1 cellular context compared by ENCODE assay signal in the genomic region with DNA sequence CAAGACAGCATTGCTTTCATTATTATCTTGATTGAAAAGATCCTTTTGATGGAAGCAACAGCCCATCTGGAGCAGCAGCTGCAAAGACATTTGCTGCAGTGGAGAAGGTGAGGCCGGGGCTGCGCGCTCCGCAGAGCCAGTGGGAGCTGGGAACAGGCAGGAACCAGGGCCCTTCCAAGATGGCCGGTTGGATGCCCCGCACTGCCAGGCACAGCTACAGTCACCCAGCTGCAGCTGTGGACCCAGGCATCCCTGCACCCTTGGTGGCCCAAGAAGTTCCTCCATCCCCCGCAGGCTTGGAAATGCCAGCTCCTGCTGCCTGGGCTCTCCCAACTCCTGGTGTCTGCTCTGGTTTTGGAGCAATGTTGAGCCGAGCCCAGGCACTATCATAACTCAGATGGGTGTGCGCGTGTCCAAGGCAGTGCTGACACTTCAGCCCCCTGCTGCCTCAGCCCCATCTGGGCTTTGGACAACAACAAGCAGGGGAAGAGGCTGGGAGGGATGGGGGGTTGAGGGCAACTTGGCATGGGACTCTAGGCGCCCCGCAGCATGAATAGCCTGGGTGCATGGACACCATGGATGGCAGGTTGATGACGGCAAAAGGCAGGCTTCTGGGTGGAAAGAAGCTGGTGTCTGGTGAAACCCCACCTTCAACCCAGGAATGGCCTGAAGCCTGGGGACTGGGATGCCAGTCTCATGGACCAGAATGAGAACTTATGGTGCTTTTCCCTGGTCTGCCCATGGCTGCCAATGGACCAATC.
TF ChIP-seq lines count a peak whose summit lies in the region.

No MANE protein-coding gene starts in this region.

TF ChIP-seq in HepG2, 621 proteins besides CTCF, POLR2A, EP300 and RAD21 (continued from another document):
- TF ChIP-seq ARHGAP35 (CRISPR knock-in tag; IDR thresholded peaks at IDR 0.05; ENCODE audit: borderline replicate concordance) (no peak), ZNF746 (CRISPR knock-in tag; IDR thresholded peaks at IDR 0.05) (no peak)
- TF ChIP-seq, protein P1, sequence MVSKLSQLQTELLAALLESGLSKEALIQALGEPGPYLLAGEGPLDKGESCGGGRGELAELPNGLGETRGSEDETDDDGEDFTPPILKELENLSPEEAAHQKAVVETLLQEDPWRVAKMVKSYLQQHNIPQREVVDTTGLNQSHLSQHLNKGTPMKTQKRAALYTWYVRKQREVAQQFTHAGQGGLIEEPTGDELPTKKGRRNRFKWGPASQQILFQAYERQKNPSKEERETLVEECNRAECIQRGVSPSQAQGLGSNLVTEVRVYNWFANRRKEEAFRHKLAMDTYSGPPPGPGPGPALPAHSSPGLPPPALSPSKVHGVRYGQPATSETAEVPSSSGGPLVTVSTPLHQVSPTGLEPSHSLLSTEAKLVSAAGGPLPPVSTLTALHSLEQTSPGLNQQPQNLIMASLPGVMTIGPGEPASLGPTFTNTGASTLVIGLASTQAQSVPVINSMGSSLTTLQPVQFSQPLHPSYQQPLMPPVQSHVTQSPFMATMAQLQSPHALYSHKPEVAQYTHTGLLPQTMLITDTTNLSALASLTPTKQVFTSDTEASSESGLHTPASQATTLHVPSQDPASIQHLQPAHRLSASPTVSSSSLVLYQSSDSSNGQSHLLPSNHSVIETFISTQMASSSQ (IDR thresholded peaks at IDR 0.05; ENCODE audit: low read depth), result no peak
- TF ChIP-seq, protein P1 (CRISPR knock-in tag; IDR thresholded peaks at IDR 0.05; ENCODE audit: borderline replicate concordance), result no peak
